In the genomic region with DNA sequence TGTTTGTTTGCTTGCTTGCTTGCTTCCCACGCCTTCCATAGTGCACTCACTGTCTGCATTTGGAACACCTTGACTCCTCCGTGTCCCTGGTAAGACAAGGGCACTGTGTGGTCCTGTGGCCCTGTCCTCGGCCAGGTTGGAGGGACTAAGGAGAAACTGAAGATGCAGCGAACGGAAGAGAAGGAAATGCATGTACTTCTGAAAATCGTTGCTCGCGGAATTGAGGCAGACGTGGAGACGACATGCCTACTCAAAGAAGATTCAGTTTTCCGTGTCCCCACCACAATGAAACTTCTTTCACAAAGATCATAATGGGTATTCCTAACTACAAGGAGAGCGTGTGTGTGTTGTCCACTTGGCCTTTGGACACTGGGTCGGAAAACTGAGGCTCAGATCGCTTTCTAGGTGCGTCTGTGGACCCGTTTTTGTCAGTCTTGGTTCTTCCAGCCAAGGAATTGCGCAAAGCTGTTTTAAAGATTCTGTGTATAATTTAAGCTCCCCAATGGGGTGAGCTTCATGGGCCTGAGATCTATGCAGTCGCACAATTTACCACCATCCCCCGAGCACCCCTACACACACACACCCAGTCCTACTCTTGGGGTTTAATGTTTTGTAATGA, we compare ENCODE assay signal across 8 cellular contexts.
DNase-seq lines count a peak whose midpoint lies in the region; ATAC-seq lines count a peak whose summit lies in the region.

No MANE protein-coding gene starts in this region.

- H4K12ac ChIP-seq in trophoblast cell (ENCODE audit: low read depth, low read length), result no peak overlapping the region

- H3K14ac ChIP-seq in trophoblast cell (ENCODE audit: low read length), result no peak overlapping the region

- WGBS in trophoblast cell (ENCODE audit: extremely low coverage, insufficient coverage, insufficient read length), result no CpG with 5 or more reads among the region's 19 CpGs

- no peak overlapping the region for H4K91ac ChIP-seq in trophoblast cell (ENCODE audit: low read depth, low read length)

- H3K4me3 ChIP-seq in adipocyte (ENCODE audit: low read length) (peak overlapping the region; percentile 78), trophoblast cell (ENCODE audit: low read depth, low read length) (peak overlapping the region; percentile 64)

- H3K18ac ChIP-seq in trophoblast cell (ENCODE audit: low read length), result no peak overlapping the region

- peak overlapping the region; percentile 69 for H3K4me2 ChIP-seq in trophoblast cell (ENCODE audit: low read length)

- DNase-seq in DMS 273 (lab: John Stamatoyannopoulos, UW; ENCODE audit: unreplicated experiment), result peak; percentile 60
- no peak for DNase-seq in DMS 273 treated with DMSO at 0.1 percent for 48 hours (lab: John Stamatoyannopoulos, UW)
- DNase-seq in adipocyte (ENCODE audit: low read depth), result no peak
- no peak for DNase-seq in trophoblast cell
- DNase-seq in hypothalamus (lab: John Stamatoyannopoulos, UW), result no peak
- DNase-seq in HuH-7.5 (ENCODE audit: low spot score), result no peak

- no peak overlapping the region for H3K27ac ChIP-seq in trophoblast cell (ENCODE audit: low read depth, low read length)

- no peak overlapping the region for H4K8ac ChIP-seq in trophoblast cell (ENCODE audit: low read depth, low read length)

- H3K9me3 ChIP-seq in adipocyte (ENCODE audit: control insufficient read depth, low read length), result no peaks in the 10 kb centered on the region
- H3K9me3 ChIP-seq in trophoblast cell (ENCODE audit: insufficient read depth, low read depth, low read length), result no peaks in the 10 kb centered on the region

- no peak overlapping the region for H2BK5ac ChIP-seq in trophoblast cell (ENCODE audit: low read depth, low read length, poor library complexity)

- peaks cover 13% of the 10 kb centered on the region for H3K4me1 ChIP-seq in adipocyte (ENCODE audit: control insufficient read depth, insufficient read depth, low read length)
- H3K4me1 ChIP-seq in trophoblast cell (ENCODE audit: control insufficient read depth in 1 of 2, insufficient read depth in 2 of 2, low read length in 2 of 2), result peaks cover 8% of the 10 kb centered on the region in 2 experiments

- H3K36me3 ChIP-seq in adipocyte (ENCODE audit: control insufficient read depth, insufficient read depth, low read length, severe bottlenecking), result no peaks in the 10 kb centered on the region
- no peaks in the 10 kb centered on the region for H3K36me3 ChIP-seq in trophoblast cell (ENCODE audit: control insufficient read depth in 1 of 2, insufficient read depth in 2 of 2, low read length in 2 of 2)

- H2AFZ ChIP-seq in trophoblast cell (ENCODE audit: insufficient read depth, low read length, poor library complexity), result no peak overlapping the region

- H2BK120ac ChIP-seq in trophoblast cell (ENCODE audit: insufficient read depth, low read length, poor library complexity), result no peak overlapping the region

- no peaks in the 10 kb centered on the region for H3K79me1 ChIP-seq in trophoblast cell (ENCODE audit: low read length)

- H3K9ac ChIP-seq in adipocyte (ENCODE audit: low read length) (no peak overlapping the region), trophoblast cell (ENCODE audit: low read length) (no peak overlapping the region)

- H3K27me3 ChIP-seq in adipocyte (replicated peaks; ENCODE audit: control insufficient read depth, insufficient read depth, low read length) (peaks cover 10% of the 10 kb centered on the region), trophoblast cell (ENCODE audit: insufficient read depth, low read length) (no peaks in the 10 kb centered on the region)

- H2BK12ac ChIP-seq in trophoblast cell (ENCODE audit: low read length), result no peak overlapping the region

- ATAC-seq in HG02943 (IDR thresholded peaks at IDR 0.05; ENCODE audit: low read depth, unreplicated experiment), result peak; percentile 8
- no peak for ATAC-seq in HG02884 (IDR thresholded peaks at IDR 0.05; ENCODE audit: unreplicated experiment)

- H3K79me2 ChIP-seq in trophoblast cell (ENCODE audit: control insufficient read depth, insufficient read depth, low read length, poor library complexity), result no peaks in the 10 kb centered on the region

- H2AK5ac ChIP-seq in trophoblast cell (ENCODE audit: low read length), result no peak overlapping the region

- no peak overlapping the region for H3K23ac ChIP-seq in trophoblast cell (ENCODE audit: low read length)

- H3K4ac ChIP-seq in trophoblast cell (ENCODE audit: low read depth, low read length), result no peak overlapping the region
